ENCODE assay signal across 9 cellular contexts in genomic region chr14:89378119-89378518, GRCh38. TPM values are rescaled to one million over a fixed set of nuclear protein-coding genes. Genes with fewer than 3 reads are reported as not detected.
DNase-seq lines count a peak whose midpoint lies in the region; ATAC-seq, FAIRE-seq and TF ChIP-seq lines count a peak whose summit lies in the region.
"Had no signal": no experiment of that assay in that cellular context is flagged by ENCODE, and none has a peak within 500 bp of the region (broad histone marks: within the 10 kb centered on the region; RNA-seq: fewer than 3 reads in every experiment).

No MANE protein-coding gene starts in this region.

- peaks cover 9% of the 10 kb centered on the region for H3K36me3 Mint-ChIP-seq in Caco-2 (ENCODE audit: insufficient read depth, unreplicated experiment)

- ATAC-seq in GM18868 (IDR thresholded peaks at IDR 0.05; ENCODE audit: unreplicated experiment) (peak; percentile 98), HG03064 (IDR thresholded peaks at IDR 0.05; ENCODE audit: low read depth, unreplicated experiment) (peak; percentile 58), pancreas (peak in 3 of 4 donors; percentile 44 to 85 (median 79))

- no peaks in the 10 kb centered on the region for H3K4me1 ChIP-seq in pancreas
- no peaks in the 10 kb centered on the region for H3K4me1 ChIP-seq in Caco-2

- BruUV-seq in Caco-2 (replicated peaks; lab: Mats Ljungman, UMichigan) = no TSS peak

- H3K4me3 ChIP-seq in pancreas (no peak overlapping the region), Caco-2 (ENCODE audit: low read depth, low read length) (no peak overlapping the region)

- peak; percentile 71 for DNase-seq in astrocyte of the hippocampus (ENCODE audit: low read depth, low spot score)
- DNase-seq in pancreas = no peak
- DNase-seq in Caco-2 = no peak
- DNase-seq in mucosa of gallbladder (ENCODE audit: low spot score) = no peak
- no peak for DNase-seq in inferior parietal cortex (ENCODE audit: extremely low spot score)
- no peak for DNase-seq in NCI-H2081 (lab: John Stamatoyannopoulos, UW)

- no peaks in the 10 kb centered on the region for H3K9me3 Mint-ChIP-seq in Caco-2 (ENCODE audit: unreplicated experiment)

- POLR2A ChIA-PET in Caco-2 (lab: Charles Lee) = no interaction called here

- no peaks in the 10 kb centered on the region for H3K36me3 ChIP-seq in pancreas
- H3K36me3 ChIP-seq in Caco-2 (ENCODE audit: control insufficient read depth, insufficient read depth, low read length) = no peaks in the 10 kb centered on the region

- CTCF ChIA-PET in Caco-2 (lab: Charles Lee) = no interaction called here

- no peaks in the 10 kb centered on the region for H3K27me3 ChIP-seq in pancreas
- no peaks in the 10 kb centered on the region for H3K27me3 ChIP-seq in Caco-2 (replicated peaks; ENCODE audit: control insufficient read depth, insufficient read depth, low read length)

- no peak overlapping the region for H3K27ac Mint-ChIP-seq in Caco-2 (ENCODE audit: unreplicated experiment)
- H3K27ac Mint-ChIP-seq: dendritic cell treated with granulocyte-macrophage colony-stimulating factor and Interleukin-4, amounts not matched to agents 40 ng/mL and 50 ng/mL, for 4 days had no signal

- H3K9me3 ChIP-seq in pancreas = no peaks in the 10 kb centered on the region
- no peaks in the 10 kb centered on the region for H3K9me3 ChIP-seq in Caco-2

- intact Hi-C loops in pancreas (cut with DNase I) (no loop called here), Caco-2 (cut with micrococcal nuclease; ENCODE audit: unreplicated experiment) (no loop called here)

- no peak overlapping the region for H3K27ac ChIP-seq in pancreas

- no peak for FAIRE-seq in pancreas (lab: Jason Lieb, UNC)

- no peaks in the 10 kb centered on the region for H3K27me3 Mint-ChIP-seq in Caco-2 (ENCODE audit: insufficient read depth, unreplicated experiment)
- H3K27me3 Mint-ChIP-seq: dendritic cell treated with granulocyte-macrophage colony-stimulating factor and Interleukin-4, amounts not matched to agents 40 ng/mL and 50 ng/mL, for 4 days had no signal

- H3K4me3 Mint-ChIP-seq in Caco-2 (ENCODE audit: unreplicated experiment) = no peak overlapping the region
- H3K4me3 Mint-ChIP-seq: dendritic cell treated with granulocyte-macrophage colony-stimulating factor and Interleukin-4, amounts not matched to agents 40 ng/mL and 50 ng/mL, for 4 days had no signal

- 53 to 54% methylated on average over 5 of the region's 5 CpGs for WGBS in pancreas, 2 donors

- TF ChIP-seq CTCF in pancreas (IDR thresholded peaks at IDR 0.05) (no peak), Caco-2 (IDR thresholded peaks at IDR 0.05; ENCODE audit: insufficient read depth in 1 of 2, low read depth in 1 of 2, low read length in 1 of 2, severe bottlenecking in 1 of 2, unreplicated experiment in 1 of 2) (no peak)

- H3K4me1 Mint-ChIP-seq in Caco-2 (ENCODE audit: low read depth, unreplicated experiment) = no peaks in the 10 kb centered on the region

RNA-seq across cellular contexts. Expression of gene FOXN3, which starts 38.9 kb away (rescaled TPM):
- 10 to 100 TPM; 28.3 to 58.0 (median 34.7) TPM for total RNA-seq in pancreas
- polyA plus RNA-seq in pancreas = 1 to 10 TPM; 8.8 TPM
- total RNA-seq in Caco-2 (2022) = 20.6 and 24.8 TPM in 2 replicates
- total RNA-seq in mucosa of gallbladder = 63.0 TPM
